8 cellular contexts compared by ENCODE assay signal in the genomic region with DNA sequence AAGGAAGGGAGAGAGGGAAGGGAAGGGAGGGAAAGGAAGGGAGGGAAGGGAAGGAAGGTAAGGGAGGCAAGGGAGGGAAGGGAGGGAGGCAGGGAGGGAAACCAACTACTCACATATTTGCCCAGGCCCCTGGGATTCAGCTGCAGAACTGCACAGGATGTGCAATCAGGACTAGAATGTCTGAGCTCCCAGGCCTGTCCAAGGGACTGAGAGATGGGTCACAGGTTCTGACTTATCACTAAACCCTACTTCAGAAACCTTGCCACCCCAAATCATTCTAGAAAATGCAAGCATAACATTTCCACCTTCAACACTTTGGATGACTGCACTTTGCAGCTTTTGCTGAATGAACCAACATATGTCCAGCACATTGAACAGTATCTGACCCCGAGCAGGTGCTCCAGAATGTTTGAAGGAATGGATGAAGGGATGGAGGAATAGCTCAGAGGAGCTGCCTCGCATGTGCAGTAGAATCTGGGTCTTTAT.
DNase-seq lines count a peak whose midpoint lies in the region; ATAC-seq, FAIRE-seq and TF ChIP-seq lines count a peak whose summit lies in the region.
"Had no signal": no experiment of that assay in that cellular context is flagged by ENCODE, and none has a peak within 500 bp of the region (broad histone marks: within the 10 kb centered on the region; RNA-seq: fewer than 3 reads in every experiment).

No MANE protein-coding gene starts in this region.

- no peak for DNase-seq in GM12892 (ENCODE audit: insufficient read length)
- DNase-seq in RWPE2 (ENCODE audit: low spot score): no peak
- DNase-seq in fibroblast of mammary gland (ENCODE audit: low read depth): peak; percentile 75
- no peak for DNase-seq in NCI-H1105 treated with DMSO at 0.1 percent for 48 hours (lab: John Stamatoyannopoulos, UW)
- no peak for DNase-seq in effector memory CD8-positive, alpha-beta T cell
- DNase-seq: NCI-H187 treated with DMSO at 0.1 percent for 48 hours had no signal

- peak overlapping the region; percentile 77 for H3K4me2 ChIP-seq in skeletal muscle satellite cell (ENCODE audit: low read length)

- H3K27me3 ChIP-seq in RWPE2 (ENCODE audit: insufficient read depth, poor library complexity, severe bottlenecking) (no peaks in the 10 kb centered on the region), skeletal muscle satellite cell (ENCODE audit: control insufficient read depth, insufficient read depth, low read length) (no peaks in the 10 kb centered on the region)

- no peak overlapping the region for H3K4me3 Mint-ChIP-seq in effector memory CD8-positive, alpha-beta T cell

- H3K9me3 Mint-ChIP-seq in effector memory CD8-positive, alpha-beta T cell: no peaks in the 10 kb centered on the region

- no peak for TF ChIP-seq POLR2A in GM12892 (IDR thresholded peaks at IDR 0.05; ENCODE audit: low read depth, low read length)

- H3K36me3 ChIP-seq in RWPE2 (ENCODE audit: low read depth) (no peaks in the 10 kb centered on the region), skeletal muscle satellite cell (ENCODE audit: insufficient read depth, low read length) (no peaks in the 10 kb centered on the region)

- H3K27me3 Mint-ChIP-seq in effector memory CD8-positive, alpha-beta T cell: no peaks in the 10 kb centered on the region

- no peaks in the 10 kb centered on the region for H3K9me3 ChIP-seq in RWPE2 (ENCODE audit: severe bottlenecking)
- no peaks in the 10 kb centered on the region for H3K9me3 ChIP-seq in skeletal muscle satellite cell (replicated peaks; ENCODE audit: low read length)

- H3K36me3 Mint-ChIP-seq in effector memory CD8-positive, alpha-beta T cell (ENCODE audit: insufficient read depth): no peaks in the 10 kb centered on the region

- ATAC-seq in RWPE2 (ENCODE audit: low read depth): peak; percentile 26
- no peak for ATAC-seq in effector memory CD8-positive, alpha-beta T cell (replicated peaks)
- ATAC-seq in HG03039 (IDR thresholded peaks at IDR 0.05; ENCODE audit: unreplicated experiment): no peak

- peak; percentile 5 for FAIRE-seq in GM12892 (lab: Jason Lieb, UNC)

- H3K4me1 ChIP-seq in RWPE2 (ENCODE audit: insufficient read depth, poor library complexity, severe bottlenecking) (peaks cover 55% of the 10 kb centered on the region), skeletal muscle satellite cell (ENCODE audit: control insufficient read depth, insufficient read depth, low read length) (peaks cover 58% of the 10 kb centered on the region)

- H3K9ac ChIP-seq in skeletal muscle satellite cell (ENCODE audit: low read depth, low read length): peak overlapping the region; percentile 74

- no peak overlapping the region for H3K4me3 ChIP-seq in RWPE2 (ENCODE audit: severe bottlenecking)
- no peak overlapping the region for H3K4me3 ChIP-seq in fibroblast of mammary gland (ENCODE audit: control insufficient read depth, low read depth, low read length)
- peak overlapping the region; percentile 25 for H3K4me3 ChIP-seq in skeletal muscle satellite cell (ENCODE audit: low read length)

- TF ChIP-seq CTCF in RWPE2 (IDR thresholded peaks at IDR 0.05; ENCODE audit: poor library complexity, severe bottlenecking): peak; percentile 52
- no peak for TF ChIP-seq CTCF in fibroblast of mammary gland (conservative IDR thresholded peaks at IDR 0.05; ENCODE audit: control insufficient read depth, insufficient read depth, low read depth, low read length)

- no peak overlapping the region for H3K27ac Mint-ChIP-seq in effector memory CD8-positive, alpha-beta T cell

- peak overlapping the region; percentile 98 for H3K27ac ChIP-seq in RWPE2 (ENCODE audit: poor library complexity, severe bottlenecking)

- no peaks in the 10 kb centered on the region for H3K4me1 Mint-ChIP-seq in effector memory CD8-positive, alpha-beta T cell (ENCODE audit: low read depth in 2 of 2)
